8 cellular contexts compared by ENCODE assay signal in genomic region chr1:222465211-222466041, GRCh38.
A peak's percentile ranks its signal among the peaks of the same experiment; 100 is the strongest.
DNase-seq lines count a peak whose midpoint lies in the region; ATAC-seq and TF ChIP-seq lines count a peak whose summit lies in the region.

No MANE protein-coding gene starts in this region.

- H3K9me3 ChIP-seq in HCT116 (ENCODE audit: control insufficient read depth in 1 of 2, insufficient read depth in 1 of 2, low read depth in 1 of 2, low read length in 2 of 2) = no peaks in the 10 kb centered on the region
- H3K9me3 ChIP-seq in MM.1S (replicated peaks; ENCODE audit: insufficient read depth, low read length) = no peaks in the 10 kb centered on the region
- H3K9me3 ChIP-seq in SK-N-SH = no peaks in the 10 kb centered on the region
- H3K9me3 ChIP-seq in parathyroid adenoma (ENCODE audit: control insufficient read depth, low read length) = no peaks in the 10 kb centered on the region
- H3K9me3 ChIP-seq in tibial nerve = no peaks in the 10 kb centered on the region

- intact Hi-C loops in HCT116 (cut with micrococcal nuclease) = loop anchor here (1.0 to 5.0 kb wide), 4 partner anchors 247 to 658 kb away; partner anchors contain the start of genes AIDA and BROX
- intact Hi-C loops in Right ventricle myocardium inferior (cut with DNase I) = loop anchor here (1.0 to 5.0 kb wide), 3 partner anchors 169 to 657 kb away; partner anchors contain the start of genes AIDA and BROX

- no peaks in the 10 kb centered on the region for H3K9me2 ChIP-seq in HCT116 (ENCODE audit: insufficient read depth)
- no peaks in the 10 kb centered on the region for H3K9me2 ChIP-seq in MM.1S (replicated peaks; ENCODE audit: insufficient read depth, low read length)
- H3K9me2 ChIP-seq in SK-N-SH = no peaks in the 10 kb centered on the region

- TF ChIP-seq CTCF in HCT116 (IDR thresholded peaks at IDR 0.05 in 2 of 3, conservative IDR thresholded peaks at IDR 0.05 in 1 of 3; ENCODE audit: borderline replicate concordance in 1 of 3, insufficient read depth in 1 of 3, low read depth in 2 of 3, low read length in 2 of 3) (peak; percentile 94 to 98 (median 96)), MM.1S (IDR thresholded peaks at IDR 0.05; ENCODE audit: low read length) (peak; percentile 100), SK-N-SH (IDR thresholded peaks at IDR 0.05) (peak; percentile 97), parathyroid adenoma (IDR thresholded peaks at IDR 0.05) (peak; percentile 96), tibial nerve (IDR thresholded peaks at IDR 0.05) (peak; percentile 99 to 100 (median 100))

- H3K4me1 Mint-ChIP-seq in activated naive CD8-positive, alpha-beta T cell treated with anti-CD3 and anti-CD28 coated beads for 36 hours = peaks cover 10% of the 10 kb centered on the region

- TF ChIP-seq EP300 in SK-N-SH (IDR thresholded peaks at IDR 0.05; ENCODE audit: borderline replicate concordance in 1 of 2, low read depth in 1 of 2, low read length in 1 of 2) = no peak; a peak in 1 of 4 replicates
- TF ChIP-seq EP300 in tibial nerve (IDR thresholded peaks at IDR 0.05) = peak; percentile 33 to 84

- peak overlapping the region; percentile 95 for H2AFZ ChIP-seq in HCT116 (ENCODE audit: low read depth, low read length, poor library complexity, severe bottlenecking)
- peak overlapping the region; percentile 51 for H2AFZ ChIP-seq in MM.1S (ENCODE audit: low read length)
- H2AFZ ChIP-seq in SK-N-SH (ENCODE audit: low read depth) = peak overlapping the region; percentile 88
- H2AFZ ChIP-seq in parathyroid adenoma = peak overlapping the region; percentile 84

- H3K4me1 ChIP-seq in HCT116 (ENCODE audit: control insufficient read depth in 1 of 2, insufficient read depth in 2 of 2, low read length in 2 of 2) (peaks cover 2 to 12% of the 10 kb centered on the region in 2 experiments; a peak in 3 of 4 replicates), MM.1S (ENCODE audit: low read length) (no peaks in the 10 kb centered on the region), SK-N-SH (ENCODE audit: control insufficient read depth in 1 of 2, insufficient read depth in 2 of 2, low read depth in 1 of 2, low read length in 1 of 2) (peaks cover 0 to 4% of the 10 kb centered on the region in 2 experiments; a peak in 2 of 4 replicates), parathyroid adenoma (no peaks in the 10 kb centered on the region), tibial nerve (peaks cover 0 to 11% (median 0%) of the 10 kb centered on the region in 4 donors)

- POLR2A ChIA-PET in HCT116 (lab: Charles Lee) = interaction anchor here (1.6 to 1.8 kb wide), 2 partner anchors 169 to 248 kb away, joined by 4 to 7 read pairs; no protein-coding TSS in a partner anchor
- POLR2A ChIA-PET in SK-N-SH (lab: Yijun Ruan, JAX) = interaction anchor here (0.8 to 2.1 kb wide), 6 partner anchors 81 to 248 kb away, joined by 3 to 9 read pairs (median 4); partner anchors contain the start of gene TAF1A

- no peaks in the 10 kb centered on the region for H3F3A ChIP-seq in MM.1S (ENCODE audit: insufficient read depth, low read length)
- peaks cover 3% of the 10 kb centered on the region for H3F3A ChIP-seq in SK-N-SH (replicated peaks; ENCODE audit: insufficient read depth)

- H3K36me3 ChIP-seq in HCT116 (ENCODE audit: control insufficient read depth in 1 of 2, insufficient read depth in 2 of 2, low read length in 2 of 2) = no peaks in the 10 kb centered on the region
- no peaks in the 10 kb centered on the region for H3K36me3 ChIP-seq in MM.1S (replicated peaks; ENCODE audit: insufficient read depth, low read length)
- no peaks in the 10 kb centered on the region for H3K36me3 ChIP-seq in SK-N-SH (replicated peaks in 1 of 2; ENCODE audit: control insufficient read depth in 1 of 2, insufficient read depth in 2 of 2, low read length in 1 of 2)
- no peaks in the 10 kb centered on the region for H3K36me3 ChIP-seq in parathyroid adenoma (ENCODE audit: control insufficient read depth, insufficient read depth, low read length)
- no peaks in the 10 kb centered on the region for H3K36me3 ChIP-seq in tibial nerve

- H3K4me2 ChIP-seq in HCT116 (ENCODE audit: low read length) (peak overlapping the region; percentile 77), MM.1S (ENCODE audit: low read depth, low read length) (peak overlapping the region; percentile 62), SK-N-SH (peak overlapping the region; percentile 79), parathyroid adenoma (ENCODE audit: low read length) (peak overlapping the region; percentile 71)

- H3K4me3 ChIP-seq in HCT116 (replicated peaks in 1 of 2; ENCODE audit: low read depth in 1 of 2, low read length in 2 of 2) (peak overlapping the region; percentile 28 to 43), MM.1S (ENCODE audit: low read length) (peak overlapping the region; percentile 45), SK-N-SH (ENCODE audit: low read depth in 2 of 2, low read length in 1 of 2) (peak overlapping the region; percentile 64 to 65), parathyroid adenoma (ENCODE audit: low read depth, low read length) (peak overlapping the region; percentile 49), tibial nerve (peak overlapping the region; percentile 26 to 56 (median 45))

- no peaks in the 10 kb centered on the region for H3K27me3 ChIP-seq in HCT116 (ENCODE audit: insufficient read depth, low read length)
- peaks cover 6% of the 10 kb centered on the region for H3K27me3 ChIP-seq in MM.1S (replicated peaks; ENCODE audit: insufficient read depth, low read length)
- H3K27me3 ChIP-seq in SK-N-SH (ENCODE audit: insufficient read depth) = no peaks in the 10 kb centered on the region
- no peaks in the 10 kb centered on the region for H3K27me3 ChIP-seq in parathyroid adenoma (ENCODE audit: control insufficient read depth, insufficient read depth, low read length)
- no peaks in the 10 kb centered on the region for H3K27me3 ChIP-seq in tibial nerve

- TF ChIP-seq RAD21 in HCT116 (IDR thresholded peaks at IDR 0.05; ENCODE audit: low read depth) (peak; percentile 98), SK-N-SH (IDR thresholded peaks at IDR 0.05; ENCODE audit: low read length) (peak; percentile 95)

- CTCF ChIA-PET in HCT116 (lab: Charles Lee) (interaction anchor here (0.7 to 3.0 kb wide), 13 partner anchors 9 to 668 kb away, joined by 3 to 36 read pairs (median 4); no protein-coding TSS in a partner anchor), SK-N-SH (lab: Yijun Ruan, JAX) (interaction anchor here (0.6 to 4.2 kb wide), 54 partner anchors 8 to 1377 kb away, joined by 3 to 69 read pairs (median 4); partner anchors contain the start of genes MIA3 and TAF1A)

- 11% methylated on average over 13 of the region's 46 CpGs for WGBS in SK-N-SH (ENCODE audit: low lambda C conversion rate)
- WGBS in tibial nerve, 2 donors = 1% methylated on average over 39 to 45 of the region's 46 CpGs

- peak overlapping the region; percentile 62 for H3K9ac ChIP-seq in HCT116 (ENCODE audit: low read length)
- H3K9ac ChIP-seq in MM.1S (ENCODE audit: low read length) = peak overlapping the region; percentile 36
- H3K9ac ChIP-seq in SK-N-SH = peak overlapping the region; percentile 78
- H3K9ac ChIP-seq in parathyroid adenoma = no peak overlapping the region

- TF ChIP-seq POLR2A in HCT116 (IDR thresholded peaks at IDR 0.05; ENCODE audit: borderline replicate concordance, extremely low read depth, insufficient read depth, insufficient read length) = no peak
- peak in 1 of 2 donors; percentile 62 for TF ChIP-seq POLR2A in tibial nerve (IDR thresholded peaks at IDR 0.05)

- H3K79me2 ChIP-seq in HCT116 (ENCODE audit: insufficient read depth, low read length) = no peaks in the 10 kb centered on the region
- no peaks in the 10 kb centered on the region for H3K79me2 ChIP-seq in MM.1S (ENCODE audit: low read length)
- no peaks in the 10 kb centered on the region for H3K79me2 ChIP-seq in SK-N-SH (ENCODE audit: insufficient read depth)
- no peaks in the 10 kb centered on the region for H3K79me2 ChIP-seq in parathyroid adenoma

- peaks cover 2% of the 10 kb centered on the region for H3K27me3 Mint-ChIP-seq in activated naive CD8-positive, alpha-beta T cell treated with anti-CD3 and anti-CD28 coated beads for 36 hours

- peak overlapping the region; percentile 88 for H3K27ac Mint-ChIP-seq in activated naive CD8-positive, alpha-beta T cell treated with anti-CD3 and anti-CD28 coated beads for 36 hours

- H3K36me3 Mint-ChIP-seq in activated naive CD8-positive, alpha-beta T cell treated with anti-CD3 and anti-CD28 coated beads for 36 hours = peaks cover 3% of the 10 kb centered on the region

- peak; percentile 95 for DNase-seq in GM04504 (ENCODE audit: low read depth)
- DNase-seq in HCT116 (ENCODE audit: low read depth, low spot score) = peak; percentile 85
- DNase-seq in MM.1S = peak; percentile 84
- DNase-seq in SK-N-SH = peak; percentile 96
- peak; percentile 88 for DNase-seq in activated naive CD8-positive, alpha-beta T cell treated with anti-CD3 and anti-CD28 coated beads for 36 hours
- DNase-seq in Right ventricle myocardium inferior (ENCODE audit: missing footprints) = peak; percentile 94
- DNase-seq in tibial nerve (ENCODE audit: low spot score in 2 of 2) = peak; percentile 79

- ATAC-seq in HCT116 (peak; percentile 98), Right ventricle myocardium inferior (peak; percentile 100)

- TSS peak; percentile 85 for BruUV-seq in HCT116 (replicated peaks; lab: Mats Ljungman, UMichigan)

- no peaks in the 10 kb centered on the region for H4K20me1 ChIP-seq in HCT116 (ENCODE audit: insufficient read depth)
- H4K20me1 ChIP-seq in MM.1S (ENCODE audit: insufficient read depth, low read length) = no peaks in the 10 kb centered on the region
- no peaks in the 10 kb centered on the region for H4K20me1 ChIP-seq in SK-N-SH (ENCODE audit: insufficient read depth)

- H3K9me3 Mint-ChIP-seq in activated naive CD8-positive, alpha-beta T cell treated with anti-CD3 and anti-CD28 coated beads for 36 hours = no peaks in the 10 kb centered on the region

- RAD21 ChIA-PET in HCT116 (lab: Charles Lee; ENCODE audit: low non-redundant PET in 1 of 2, low total read pairs in 2 of 2, uncharacterized antibody in 2 of 2, unreplicated experiment in 2 of 2) = interaction anchor here in 1 of 2 experiments (0.9 to 1.4 kb wide), 2 partner anchors 169 to 624 kb away, joined by 3 to 7 read pairs; no protein-coding TSS in a partner anchor

- H3K4me3 Mint-ChIP-seq in activated naive CD8-positive, alpha-beta T cell treated with anti-CD3 and anti-CD28 coated beads for 36 hours = peak overlapping the region; percentile 52

- H3K27ac ChIP-seq in HCT116 (ENCODE audit: low read depth, low read length) (peak overlapping the region; percentile 44), MM.1S (ENCODE audit: low read length) (peak overlapping the region; percentile 7; the same call in 1 of the 2 replicates), SK-N-SH (ENCODE audit: low read depth in 2 of 2, low read length in 1 of 2) (peak overlapping the region; percentile 94 to 97), parathyroid adenoma (peak overlapping the region; percentile 74), tibial nerve (peak overlapping the region; percentile 63 to 91 (median 87))

TF ChIP-seq in SK-N-SH, 30 proteins besides CTCF, POLR2A, EP300 and RAD21 (continues in another document):
- TF ChIP-seq JUND (IDR thresholded peaks at IDR 0.05) (no peak), FOSL2 (IDR thresholded peaks at IDR 0.05; ENCODE audit: borderline replicate concordance, low read depth) (peak; percentile 4; the same call in 1 of the 2 replicates), RCOR1 (IDR thresholded peaks at IDR 0.05; ENCODE audit: low read length) (peak; percentile 67; the same call in 1 of the 2 replicates), FOXM1 (IDR thresholded peaks at IDR 0.05; ENCODE audit: low read depth) (no peak), TEAD4 (IDR thresholded peaks at IDR 0.05; ENCODE audit: borderline replicate concordance, insufficient read depth) (no peak)

Comparison
In these comparisons a context has a peak if more than half of its experiments do, and no peak if none do; other contexts are left out.
1. Peak in every context shown above with its lines: DNase-seq, ATAC-seq, H3K4me3 ChIP-seq and H3K27ac ChIP-seq.
2. H3K27ac ChIP-seq: peak in every context shown above with its lines; median percentile 96 in SK-N-SH; 87 in tibial nerve; 74 in parathyroid adenoma; 44 in HCT116; 7 in MM.1S.